17 cellular contexts compared by ENCODE assay signal in genomic region chr7:137354361-137354760, GRCh38. TPM values are rescaled to one million over a fixed set of nuclear protein-coding genes. Genes with fewer than 3 reads are reported as not detected.
DNase-seq lines count a peak whose midpoint lies in the region; ATAC-seq and TF ChIP-seq lines count a peak whose summit lies in the region.
"Had no signal": no experiment of that assay in that cellular context is flagged by ENCODE, and none has a peak within 500 bp of the region (broad histone marks: within the 10 kb centered on the region; RNA-seq: fewer than 3 reads in every experiment).

No MANE protein-coding gene starts in this region.

- no peaks in the 10 kb centered on the region for H3K9me3 ChIP-seq in SJCRH30 (replicated peaks)
- H3K9me3 ChIP-seq in hepatocyte (ENCODE audit: low read depth), result no peaks in the 10 kb centered on the region
- peaks cover 3% of the 10 kb centered on the region for H3K9me3 ChIP-seq in osteoblast (ENCODE audit: low read depth, low read length)
- H3K9me3 ChIP-seq: tibial artery had no signal

- H3K27me3 ChIP-seq in SJCRH30, result no peaks in the 10 kb centered on the region
- H3K27me3 ChIP-seq in hepatocyte, result no peaks in the 10 kb centered on the region
- no peaks in the 10 kb centered on the region for H3K27me3 ChIP-seq in osteoblast (ENCODE audit: insufficient read depth, low read length)
- H3K27me3 ChIP-seq: tibial artery had no signal

- H3K27ac ChIP-seq in SJCRH30 (no peak overlapping the region), hepatocyte (peak overlapping the region; percentile 66), osteoblast (ENCODE audit: low read depth, low read length) (no peak overlapping the region)
- H3K27ac ChIP-seq: psoas muscle, RWPE1, tibial artery had no signal

- TF ChIP-seq CTCF in hepatocyte (IDR thresholded peaks at IDR 0.05; ENCODE audit: poor library complexity) (no peak), osteoblast (IDR thresholded peaks at IDR 0.05; ENCODE audit: extremely low read depth, low read depth, low read length) (no peak)

- H3K36me3 ChIP-seq in SJCRH30, result no peaks in the 10 kb centered on the region
- H3K36me3 ChIP-seq in hepatocyte (replicated peaks; ENCODE audit: insufficient read depth, low read depth), result no peaks in the 10 kb centered on the region
- no peaks in the 10 kb centered on the region for H3K36me3 ChIP-seq in osteoblast (ENCODE audit: insufficient read depth, low read length)
- H3K36me3 ChIP-seq: tibial artery had no signal

- DNase-seq in COLO829 (ENCODE audit: low spot score) (peak; percentile 85), LHCN-M2 (ENCODE audit: low read depth) (peak; percentile 26), SJCRH30 (peak; percentile 23 to 44), hepatocyte (ENCODE audit: low spot score) (peak; percentile 39), osteoblast (ENCODE audit: insufficient read length, low spot score, missing footprints) (no peak), NCI-H226 (no peak)
- DNase-seq: activated CD4-positive, alpha-beta T cell treated with anti-CD3 and anti-CD28 coated beads, Interleukin-2, amount 50 U/mL, for 1 hour; DND-41; islet precursor cell; NCI-H526 treated with DMSO at 0.1 percent for 48 hours; psoas muscle; T1000; tibial artery had no signal

- ATAC-seq in HG03439 (IDR thresholded peaks at IDR 0.05; ENCODE audit: unreplicated experiment), result no peak
- no peak for ATAC-seq in GM21526 (IDR thresholded peaks at IDR 0.05; ENCODE audit: low FRiP score, unreplicated experiment)
- ATAC-seq: psoas muscle had no signal

- H3K4me3 ChIP-seq in SJCRH30, result no peak overlapping the region
- no peak overlapping the region for H3K4me3 ChIP-seq in hepatocyte
- no peak overlapping the region for H3K4me3 ChIP-seq in osteoblast (ENCODE audit: insufficient read depth, low read length)
- H3K4me3 ChIP-seq: psoas muscle, tibial artery had no signal

- H4K20me1 ChIP-seq in hepatocyte (ENCODE audit: insufficient read depth, poor library complexity, severe bottlenecking), result no peaks in the 10 kb centered on the region
- H4K20me1 ChIP-seq in osteoblast (ENCODE audit: insufficient read depth, low read length), result no peaks in the 10 kb centered on the region

- no peak overlapping the region for H2AFZ ChIP-seq in hepatocyte
- no peak overlapping the region for H2AFZ ChIP-seq in osteoblast (ENCODE audit: low read length)

- H3K4me1 ChIP-seq in SJCRH30, result no peaks in the 10 kb centered on the region
- H3K4me1 ChIP-seq in hepatocyte (ENCODE audit: insufficient read depth), result no peaks in the 10 kb centered on the region
- no peaks in the 10 kb centered on the region for H3K4me1 ChIP-seq in osteoblast (ENCODE audit: insufficient read depth, low read length)
- H3K4me1 ChIP-seq: psoas muscle, tibial artery had no signal

- H3K79me2 ChIP-seq in hepatocyte (no peaks in the 10 kb centered on the region), osteoblast (ENCODE audit: insufficient read depth, low read length) (no peaks in the 10 kb centered on the region)

- WGBS in hepatocyte (ENCODE audit: low lambda C conversion rate, missing lambda C conversion rate), result 67% methylated on average over 5 of the region's 5 CpGs

- H3K4me2 ChIP-seq in hepatocyte (no peak overlapping the region), osteoblast (ENCODE audit: insufficient read depth, low read length) (no peak overlapping the region)

- no peaks in the 10 kb centered on the region for H3K9me2 ChIP-seq in hepatocyte (replicated peaks; ENCODE audit: insufficient read depth)

RNA-seq across cellular contexts. Expression of gene PTN, which starts 10.8 kb away (rescaled TPM):
- 5.7 and 6.7 TPM in 2 replicates for total RNA-seq in LHCN-M2 (2014; rRNA removed)
- 5.6 TPM for polyA plus RNA-seq in LHCN-M2 (2012)
- total RNA-seq in SJCRH30 (2014; rRNA removed; shearing (Covaris generic)), result 0.23 and 0.51 TPM in 2 replicates
- 63.5 and 66.9 TPM in 2 replicates for total RNA-seq in hepatocyte
- polyA plus RNA-seq in hepatocyte, result 50.8 and 75.3 TPM in 2 replicates
- 21.0 and 33.3 TPM in 2 replicates for total RNA-seq in osteoblast
- total RNA-seq: activated T-helper 1 cell treated with anti-CD3 and anti-CD28 coated beads, Interleukin-12 subunit alpha, Interleukin-12 subunit beta, Interleukin-2, Interleukin-4 antibody, amounts not matched to agents 30 ng/mL and 10 ng/mL and 1 ng/mL, durations not matched to agents 14 hours and 24 hours and 36 hours had no signal

Comparison
In these comparisons a context has a peak if more than half of its experiments do, and no peak if none do; other contexts are left out.
1. DNase-seq: peak in COLO829 (single experiment), LHCN-M2 (single experiment), SJCRH30 (2 of 2) and hepatocyte (single experiment); none in osteoblast (single experiment) and NCI-H226 (single experiment).